Comparison of ENCODE assay signal across 1 cellular context in the genomic region with DNA sequence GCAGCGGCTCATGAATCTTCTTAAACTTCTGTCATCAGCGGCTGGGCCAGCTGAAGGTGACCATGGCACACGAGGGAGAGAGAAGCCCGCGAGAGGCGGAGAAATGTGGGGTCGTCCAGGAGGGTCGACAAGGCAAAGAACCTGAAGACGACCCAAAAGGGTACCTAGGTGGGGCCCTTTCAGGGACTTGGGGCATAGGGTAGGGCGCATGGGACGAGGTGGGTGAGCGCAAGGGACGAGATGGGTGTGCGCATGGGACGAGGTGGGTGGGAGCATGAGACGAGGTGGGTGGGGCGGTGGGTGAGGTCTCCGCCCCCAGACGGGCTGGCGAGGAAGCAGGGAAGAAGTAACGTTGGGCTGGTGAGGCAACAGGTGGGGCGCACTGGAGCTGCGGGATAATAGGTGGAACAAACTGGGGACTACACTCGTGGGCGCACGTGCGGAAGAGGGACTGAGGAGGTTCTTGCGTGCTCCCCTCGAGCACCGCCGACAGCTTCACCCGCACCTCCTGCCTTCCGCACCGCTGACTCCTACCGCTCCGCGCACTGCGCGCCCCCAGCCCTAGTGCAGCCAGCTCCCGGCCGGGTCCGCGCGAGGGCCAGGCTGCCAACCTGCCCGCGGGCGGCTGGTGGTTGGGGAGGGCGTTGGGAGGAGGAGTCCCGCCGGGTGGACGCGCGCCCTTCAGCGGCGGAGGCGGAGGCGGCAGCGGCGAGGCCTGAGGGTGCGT.
TF ChIP-seq lines count a peak whose summit lies in the region.

No MANE protein-coding gene starts in this region.

TF ChIP-seq in K562, 482 proteins besides CTCF, POLR2A, EP300 and RAD21 (continued from another document and continues in another):
- TF ChIP-seq, protein P1, sequence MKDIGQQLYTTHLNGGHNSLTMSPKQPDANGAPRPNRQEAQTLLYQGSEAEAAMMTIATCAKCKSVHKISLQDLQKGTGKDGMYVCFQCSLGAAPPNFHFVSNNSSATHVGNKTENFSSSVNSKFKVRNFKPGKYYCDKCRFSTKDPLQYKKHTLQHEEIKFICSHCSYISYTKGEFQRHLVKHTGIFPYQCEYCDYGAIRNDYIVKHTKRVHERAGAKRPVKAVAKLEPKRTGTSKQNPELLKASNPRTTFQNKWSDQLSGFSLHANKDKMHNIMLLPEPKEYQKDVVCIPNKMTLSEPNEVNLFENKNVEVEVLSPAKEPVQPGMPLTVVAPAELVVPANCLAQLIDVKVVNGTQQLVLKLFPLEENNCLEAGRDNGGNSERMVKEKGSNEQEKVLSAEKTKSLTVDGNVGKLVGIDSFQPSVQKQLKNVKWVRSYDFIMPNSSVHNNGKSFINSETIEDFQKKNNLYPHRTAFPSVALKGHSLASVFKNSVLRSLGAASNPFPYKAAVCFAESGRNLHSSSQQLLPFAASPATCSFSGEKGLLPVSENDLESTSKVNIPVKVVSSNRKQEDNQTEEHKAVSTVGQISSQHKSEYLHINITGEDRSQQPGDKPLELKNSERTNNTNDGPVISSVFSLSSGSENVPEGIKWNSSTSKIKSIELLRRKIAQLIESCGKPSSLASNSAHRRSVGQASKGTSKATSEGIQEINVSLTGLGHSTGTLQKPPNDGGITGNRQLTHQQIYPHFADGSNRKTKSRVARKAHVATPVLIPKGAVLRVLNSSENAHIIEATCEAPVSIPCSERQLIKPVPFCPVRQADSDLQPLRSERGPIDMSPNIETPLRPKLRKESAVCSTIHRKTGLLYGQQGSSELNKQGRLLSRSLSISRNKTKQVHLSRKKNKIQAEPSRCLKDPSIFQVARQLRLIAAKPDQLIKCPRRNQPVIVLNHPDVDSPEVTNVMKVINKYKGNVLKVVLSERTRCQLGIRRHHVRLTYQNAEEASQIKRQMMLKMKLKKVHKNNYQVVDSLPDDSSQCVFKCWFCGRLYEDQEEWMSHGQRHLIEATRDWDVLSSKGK (CRISPR knock-in tag; IDR thresholded peaks at IDR 0.05): no peak
- peak in 1 of 3 experiments; percentile 13 for TF ChIP-seq YY1 (IDR thresholded peaks at IDR 0.05; ENCODE audit: borderline replicate concordance in 1 of 3, control insufficient read depth in 1 of 3, extremely low read depth in 1 of 3, insufficient read depth in 3 of 3, insufficient read length in 1 of 3, insufficient replicate concordance in 2 of 3, low read depth in 1 of 3, low read length in 2 of 3)
- no peak for TF ChIP-seq ZNF184 (CRISPR knock-in tag; IDR thresholded peaks at IDR 0.05)
- 0 out of 2 replicates have a peak, but pooled peaks have one; percentile 18 for TF ChIP-seq ZNF134 (CRISPR knock-in tag; conservative IDR thresholded peaks at IDR 0.05)
- 0 out of 2 replicates have a peak, but pooled peaks have one; percentile 51 for TF ChIP-seq SAFB (IDR thresholded peaks at IDR 0.05; ENCODE audit: borderline replicate concordance, low read depth, low read length)
- TF ChIP-seq, protein P2, sequence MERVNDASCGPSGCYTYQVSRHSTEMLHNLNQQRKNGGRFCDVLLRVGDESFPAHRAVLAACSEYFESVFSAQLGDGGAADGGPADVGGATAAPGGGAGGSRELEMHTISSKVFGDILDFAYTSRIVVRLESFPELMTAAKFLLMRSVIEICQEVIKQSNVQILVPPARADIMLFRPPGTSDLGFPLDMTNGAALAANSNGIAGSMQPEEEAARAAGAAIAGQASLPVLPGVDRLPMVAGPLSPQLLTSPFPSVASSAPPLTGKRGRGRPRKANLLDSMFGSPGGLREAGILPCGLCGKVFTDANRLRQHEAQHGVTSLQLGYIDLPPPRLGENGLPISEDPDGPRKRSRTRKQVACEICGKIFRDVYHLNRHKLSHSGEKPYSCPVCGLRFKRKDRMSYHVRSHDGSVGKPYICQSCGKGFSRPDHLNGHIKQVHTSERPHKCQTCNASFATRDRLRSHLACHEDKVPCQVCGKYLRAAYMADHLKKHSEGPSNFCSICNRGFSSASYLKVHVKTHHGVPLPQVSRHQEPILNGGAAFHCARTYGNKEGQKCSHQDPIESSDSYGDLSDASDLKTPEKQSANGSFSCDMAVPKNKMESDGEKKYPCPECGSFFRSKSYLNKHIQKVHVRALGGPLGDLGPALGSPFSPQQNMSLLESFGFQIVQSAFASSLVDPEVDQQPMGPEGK (CRISPR knock-in tag; IDR thresholded peaks at IDR 0.05; ENCODE audit: borderline replicate concordance): no peak
- TF ChIP-seq CBX2 (IDR thresholded peaks at IDR 0.05; ENCODE audit: insufficient read depth, low read length, poor library complexity, severe bottlenecking): no peak
- TF ChIP-seq L3MBTL2 (IDR thresholded peaks at IDR 0.05): peak; percentile 81
- TF ChIP-seq DACH1 (IDR thresholded peaks at IDR 0.05; ENCODE audit: partially characterized antibody): no peak
- TF ChIP-seq, protein P3, sequence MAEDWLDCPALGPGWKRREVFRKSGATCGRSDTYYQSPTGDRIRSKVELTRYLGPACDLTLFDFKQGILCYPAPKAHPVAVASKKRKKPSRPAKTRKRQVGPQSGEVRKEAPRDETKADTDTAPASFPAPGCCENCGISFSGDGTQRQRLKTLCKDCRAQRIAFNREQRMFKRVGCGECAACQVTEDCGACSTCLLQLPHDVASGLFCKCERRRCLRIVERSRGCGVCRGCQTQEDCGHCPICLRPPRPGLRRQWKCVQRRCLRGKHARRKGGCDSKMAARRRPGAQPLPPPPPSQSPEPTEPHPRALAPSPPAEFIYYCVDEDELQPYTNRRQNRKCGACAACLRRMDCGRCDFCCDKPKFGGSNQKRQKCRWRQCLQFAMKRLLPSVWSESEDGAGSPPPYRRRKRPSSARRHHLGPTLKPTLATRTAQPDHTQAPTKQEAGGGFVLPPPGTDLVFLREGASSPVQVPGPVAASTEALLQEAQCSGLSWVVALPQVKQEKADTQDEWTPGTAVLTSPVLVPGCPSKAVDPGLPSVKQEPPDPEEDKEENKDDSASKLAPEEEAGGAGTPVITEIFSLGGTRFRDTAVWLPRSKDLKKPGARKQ (CRISPR knock-in tag; IDR thresholded peaks at IDR 0.05): no peak
- TF ChIP-seq TCF3 (CRISPR knock-in tag; IDR thresholded peaks at IDR 0.05): no peak
- TF ChIP-seq, protein P4, sequence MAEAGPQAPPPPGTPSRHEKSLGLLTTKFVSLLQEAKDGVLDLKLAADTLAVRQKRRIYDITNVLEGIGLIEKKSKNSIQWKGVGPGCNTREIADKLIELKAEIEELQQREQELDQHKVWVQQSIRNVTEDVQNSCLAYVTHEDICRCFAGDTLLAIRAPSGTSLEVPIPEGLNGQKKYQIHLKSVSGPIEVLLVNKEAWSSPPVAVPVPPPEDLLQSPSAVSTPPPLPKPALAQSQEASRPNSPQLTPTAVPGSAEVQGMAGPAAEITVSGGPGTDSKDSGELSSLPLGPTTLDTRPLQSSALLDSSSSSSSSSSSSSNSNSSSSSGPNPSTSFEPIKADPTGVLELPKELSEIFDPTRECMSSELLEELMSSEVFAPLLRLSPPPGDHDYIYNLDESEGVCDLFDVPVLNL (CRISPR knock-in tag; IDR thresholded peaks at IDR 0.05; ENCODE audit: low read depth): peak; percentile 48; the same call in 1 of the 2 replicates
- TF ChIP-seq, protein P5, sequence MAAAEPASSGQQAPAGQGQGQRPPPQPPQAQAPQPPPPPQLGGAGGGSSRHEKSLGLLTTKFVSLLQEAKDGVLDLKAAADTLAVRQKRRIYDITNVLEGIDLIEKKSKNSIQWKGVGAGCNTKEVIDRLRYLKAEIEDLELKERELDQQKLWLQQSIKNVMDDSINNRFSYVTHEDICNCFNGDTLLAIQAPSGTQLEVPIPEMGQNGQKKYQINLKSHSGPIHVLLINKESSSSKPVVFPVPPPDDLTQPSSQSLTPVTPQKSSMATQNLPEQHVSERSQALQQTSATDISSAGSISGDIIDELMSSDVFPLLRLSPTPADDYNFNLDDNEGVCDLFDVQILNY (CRISPR knock-in tag; IDR thresholded peaks at IDR 0.05): no peak; the same call in none of the 2 replicates
- TF ChIP-seq ZNF354B (CRISPR knock-in tag; IDR thresholded peaks at IDR 0.05): no peak
- no peak for TF ChIP-seq GABPA (tag; conservative IDR thresholded peaks at IDR 0.05; ENCODE audit: low read depth)
- peak; percentile 72; the same call in 1 of the 2 replicates for TF ChIP-seq NCOA6 (IDR thresholded peaks at IDR 0.05)
- no peak for TF ChIP-seq ZNF445 (CRISPR knock-in tag; IDR thresholded peaks at IDR 0.05; ENCODE audit: low read depth)
- no peak for TF ChIP-seq TAF15 (IDR thresholded peaks at IDR 0.05; ENCODE audit: low read depth, low read length)
- no peak for TF ChIP-seq DNMT1 (IDR thresholded peaks at IDR 0.05)
- TF ChIP-seq, protein P6, sequence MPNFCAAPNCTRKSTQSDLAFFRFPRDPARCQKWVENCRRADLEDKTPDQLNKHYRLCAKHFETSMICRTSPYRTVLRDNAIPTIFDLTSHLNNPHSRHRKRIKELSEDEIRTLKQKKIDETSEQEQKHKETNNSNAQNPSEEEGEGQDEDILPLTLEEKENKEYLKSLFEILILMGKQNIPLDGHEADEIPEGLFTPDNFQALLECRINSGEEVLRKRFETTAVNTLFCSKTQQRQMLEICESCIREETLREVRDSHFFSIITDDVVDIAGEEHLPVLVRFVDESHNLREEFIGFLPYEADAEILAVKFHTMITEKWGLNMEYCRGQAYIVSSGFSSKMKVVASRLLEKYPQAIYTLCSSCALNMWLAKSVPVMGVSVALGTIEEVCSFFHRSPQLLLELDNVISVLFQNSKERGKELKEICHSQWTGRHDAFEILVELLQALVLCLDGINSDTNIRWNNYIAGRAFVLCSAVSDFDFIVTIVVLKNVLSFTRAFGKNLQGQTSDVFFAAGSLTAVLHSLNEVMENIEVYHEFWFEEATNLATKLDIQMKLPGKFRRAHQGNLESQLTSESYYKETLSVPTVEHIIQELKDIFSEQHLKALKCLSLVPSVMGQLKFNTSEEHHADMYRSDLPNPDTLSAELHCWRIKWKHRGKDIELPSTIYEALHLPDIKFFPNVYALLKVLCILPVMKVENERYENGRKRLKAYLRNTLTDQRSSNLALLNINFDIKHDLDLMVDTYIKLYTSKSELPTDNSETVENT (CRISPR knock-in tag; IDR thresholded peaks at IDR 0.05): 0 out of 2 replicates have a peak, but pooled peaks have one; percentile 18
- peak; percentile 50 for TF ChIP-seq PHF20 (IDR thresholded peaks at IDR 0.05; ENCODE audit: partially characterized antibody)
- TF ChIP-seq MAFG (tag; conservative IDR thresholded peaks at IDR 0.05): no peak
- TF ChIP-seq FOXA3 (CRISPR knock-in tag; conservative IDR thresholded peaks at IDR 0.05 in 1 of 2, IDR thresholded peaks at IDR 0.05 in 1 of 2): no peak
- TF ChIP-seq NUFIP1 (IDR thresholded peaks at IDR 0.05; ENCODE audit: partially characterized antibody): no peak
- no peak for TF ChIP-seq MAFF (IDR thresholded peaks at IDR 0.05; ENCODE audit: low read length)
- TF ChIP-seq HDAC6 (IDR thresholded peaks at IDR 0.05; ENCODE audit: low read depth, low read length): peak; percentile 1; the same call in 1 of the 2 replicates
- TF ChIP-seq ETS2 (tag; IDR thresholded peaks at IDR 0.05; ENCODE audit: borderline replicate concordance, poor library complexity, severe bottlenecking): no peak
- no peak for TF ChIP-seq CAMTA2 (CRISPR knock-in tag; conservative IDR thresholded peaks at IDR 0.05)
- TF ChIP-seq, protein P7, sequence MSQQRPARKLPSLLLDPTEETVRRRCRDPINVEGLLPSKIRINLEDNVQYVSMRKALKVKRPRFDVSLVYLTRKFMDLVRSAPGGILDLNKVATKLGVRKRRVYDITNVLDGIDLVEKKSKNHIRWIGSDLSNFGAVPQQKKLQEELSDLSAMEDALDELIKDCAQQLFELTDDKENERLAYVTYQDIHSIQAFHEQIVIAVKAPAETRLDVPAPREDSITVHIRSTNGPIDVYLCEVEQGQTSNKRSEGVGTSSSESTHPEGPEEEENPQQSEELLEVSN (IDR thresholded peaks at IDR 0.05; ENCODE audit: borderline replicate concordance in 1 of 2, extremely low read depth in 1 of 2, insufficient read depth in 1 of 2, insufficient read length in 1 of 2, low read depth in 1 of 2, low read length in 1 of 2, poor library complexity in 1 of 2, severe bottlenecking in 1 of 2): peak; percentile 81 to 88
- 0 out of 2 replicates have a peak, but pooled peaks have one; percentile 58 for TF ChIP-seq RBM34 (IDR thresholded peaks at IDR 0.05; ENCODE audit: borderline replicate concordance, insufficient read depth, low read length)
- no peak for TF ChIP-seq PHB2 (IDR thresholded peaks at IDR 0.05; ENCODE audit: low read depth)
- TF ChIP-seq CXXC5 (CRISPR knock-in tag; IDR thresholded peaks at IDR 0.05): peak; percentile 64; the same call in 1 of the 2 replicates
- TF ChIP-seq, protein P8, sequence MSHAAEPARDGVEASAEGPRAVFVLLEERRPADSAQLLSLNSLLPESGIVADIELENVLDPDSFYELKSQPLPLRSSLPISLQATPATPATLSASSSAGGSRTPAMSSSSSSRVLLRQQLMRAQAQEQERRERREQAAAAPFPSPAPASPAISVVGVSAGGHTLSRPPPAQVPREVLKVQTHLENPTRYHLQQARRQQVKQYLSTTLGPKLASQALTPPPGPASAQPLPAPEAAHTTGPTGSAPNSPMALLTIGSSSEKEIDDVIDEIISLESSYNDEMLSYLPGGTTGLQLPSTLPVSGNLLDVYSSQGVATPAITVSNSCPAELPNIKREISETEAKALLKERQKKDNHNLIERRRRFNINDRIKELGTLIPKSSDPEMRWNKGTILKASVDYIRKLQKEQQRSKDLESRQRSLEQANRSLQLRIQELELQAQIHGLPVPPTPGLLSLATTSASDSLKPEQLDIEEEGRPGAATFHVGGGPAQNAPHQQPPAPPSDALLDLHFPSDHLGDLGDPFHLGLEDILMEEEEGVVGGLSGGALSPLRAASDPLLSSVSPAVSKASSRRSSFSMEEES (CRISPR knock-in tag; IDR thresholded peaks at IDR 0.05): no peak
- TF ChIP-seq SIN3B (IDR thresholded peaks at IDR 0.05; ENCODE audit: low read depth): 0 out of 2 replicates have a peak, but pooled peaks have one; percentile 29
- TF ChIP-seq POLR2AphosphoS2 (IDR thresholded peaks at IDR 0.05; ENCODE audit: low read length): no peak
- peak; percentile 39; the same call in 1 of the 2 replicates for TF ChIP-seq E2F3 (CRISPR knock-in tag; IDR thresholded peaks at IDR 0.05)
- peak; percentile 61 for TF ChIP-seq CEBPG (CRISPR knock-in tag; IDR thresholded peaks at IDR 0.05)
- TF ChIP-seq CEBPG (tag; conservative IDR thresholded peaks at IDR 0.05 in 1 of 2, IDR thresholded peaks at IDR 0.05 in 1 of 2): 0 out of 4 replicates have a peak, but pooled peaks of 1 of the 2 experiments have one; percentile 25
- TF ChIP-seq MED1 (CRISPR knock-in tag; IDR thresholded peaks at IDR 0.05; ENCODE audit: borderline replicate concordance): 0 out of 2 replicates have a peak, but pooled peaks have one; percentile 26
- peak; percentile 86 for TF ChIP-seq BHLHE40 (IDR thresholded peaks at IDR 0.05; ENCODE audit: low read length)
- no peak for TF ChIP-seq ESRRB (CRISPR knock-in tag; IDR thresholded peaks at IDR 0.05; ENCODE audit: borderline replicate concordance)
- TF ChIP-seq ZNF263 (CRISPR knock-in tag; IDR thresholded peaks at IDR 0.05; ENCODE audit: borderline replicate concordance): peak; percentile 98
- TF ChIP-seq, protein P9, sequence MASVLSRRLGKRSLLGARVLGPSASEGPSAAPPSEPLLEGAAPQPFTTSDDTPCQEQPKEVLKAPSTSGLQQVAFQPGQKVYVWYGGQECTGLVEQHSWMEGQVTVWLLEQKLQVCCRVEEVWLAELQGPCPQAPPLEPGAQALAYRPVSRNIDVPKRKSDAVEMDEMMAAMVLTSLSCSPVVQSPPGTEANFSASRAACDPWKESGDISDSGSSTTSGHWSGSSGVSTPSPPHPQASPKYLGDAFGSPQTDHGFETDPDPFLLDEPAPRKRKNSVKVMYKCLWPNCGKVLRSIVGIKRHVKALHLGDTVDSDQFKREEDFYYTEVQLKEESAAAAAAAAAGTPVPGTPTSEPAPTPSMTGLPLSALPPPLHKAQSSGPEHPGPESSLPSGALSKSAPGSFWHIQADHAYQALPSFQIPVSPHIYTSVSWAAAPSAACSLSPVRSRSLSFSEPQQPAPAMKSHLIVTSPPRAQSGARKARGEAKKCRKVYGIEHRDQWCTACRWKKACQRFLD (CRISPR knock-in tag; IDR thresholded peaks at IDR 0.05): no peak
- TF ChIP-seq ZNF253 (CRISPR knock-in tag; conservative IDR thresholded peaks at IDR 0.05): no peak
- TF ChIP-seq MEIS2 (IDR thresholded peaks at IDR 0.05; ENCODE audit: partially characterized antibody): peak; percentile 40
- no peak for TF ChIP-seq HDAC8 (tag; IDR thresholded peaks at IDR 0.05)
